30 cellular contexts compared by ENCODE assay signal in the genomic region with DNA sequence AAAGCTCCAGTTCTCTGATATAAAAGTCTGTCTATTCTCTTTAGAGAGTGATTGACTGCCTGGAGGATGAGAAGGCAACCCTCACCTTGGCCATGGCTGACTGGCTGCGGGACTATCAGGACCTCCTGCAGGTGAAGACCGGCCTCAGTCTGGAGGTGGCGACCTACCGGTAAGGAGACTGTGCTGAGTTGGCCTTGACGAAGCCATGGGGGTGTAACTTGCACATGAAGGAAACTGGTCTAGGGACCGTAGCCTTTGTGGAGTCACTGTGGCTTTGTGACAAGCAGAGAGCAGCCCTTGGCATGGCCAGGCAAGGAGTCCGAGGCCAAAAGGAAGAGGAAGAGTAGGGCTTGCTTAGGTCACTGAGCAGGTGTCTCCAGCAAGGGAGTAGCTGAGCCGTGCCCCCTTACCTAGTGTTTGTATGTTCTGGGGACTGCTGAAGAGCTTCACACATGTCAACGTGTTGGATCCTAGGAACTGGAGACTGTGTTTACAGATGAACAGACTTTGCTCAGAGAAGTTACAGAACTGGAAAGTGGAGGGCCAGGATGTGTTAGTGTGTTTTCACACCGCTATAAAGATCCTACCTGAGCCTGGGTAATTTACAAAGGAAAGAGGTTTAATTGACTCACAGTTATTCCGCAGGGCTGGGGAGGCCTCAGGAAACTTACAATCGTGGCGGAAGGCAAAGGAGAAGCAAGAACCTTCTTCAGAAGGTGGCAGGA. TPM values are rescaled to one million over a fixed set of nuclear protein-coding genes. Genes with fewer than 3 reads are reported as not detected.
A peak's percentile ranks its signal among the peaks of the same experiment; 100 is the strongest.
DNase-seq lines count a peak whose midpoint lies in the region; ATAC-seq and TF ChIP-seq lines count a peak whose summit lies in the region.
"Had no signal": no experiment of that assay in that cellular context is flagged by ENCODE, and none has a peak within 500 bp of the region (broad histone marks: within the 10 kb centered on the region; RNA-seq: fewer than 3 reads in every experiment).

No MANE protein-coding gene starts in this region.

- H3K27ac ChIP-seq in right cardiac atrium (ENCODE audit: low read length) (peak overlapping the region; percentile 71), sigmoid colon (peak overlapping the region; percentile 90 to 100 (median 96)), upper lobe of right lung (no peak overlapping the region)
- H3K27ac ChIP-seq in CD8-positive, alpha-beta T cell (ENCODE audit: low read depth, low read length): no peak overlapping the region
- H3K27ac ChIP-seq: hepatocyte, KMS-11, SJSA1, tibial nerve, WERI-Rb-1 had no signal

- H3K27me3 Mint-ChIP-seq in natural killer cell treated with Interleukin-12 subunit alpha and Interleukin-12 subunit beta and Interleukin-15 and Interleukin-18, amount 100 ng/mL, for 72 hours: peaks cover 0 to 9% of the 10 kb centered on the region in 2 donors
- peaks cover 0 to 4% of the 10 kb centered on the region in 2 donors for H3K27me3 Mint-ChIP-seq in natural killer cell (ENCODE audit: low read depth in 2 of 2)
- peaks cover 3% of the 10 kb centered on the region for H3K27me3 Mint-ChIP-seq in activated naive CD8-positive, alpha-beta T cell treated with anti-CD3 and anti-CD28 coated beads, Interleukin-2, amount 50 U/mL, for 24 hours
- no peaks in the 10 kb centered on the region for H3K27me3 Mint-ChIP-seq in CD8-positive, alpha-beta T cell (ENCODE audit: low read depth)

- CTCF ChIA-PET in CD8-positive, alpha-beta T cell (lab: Charles Lee): no interaction called here

- peak in 1 of 2 donors; percentile 22 for ATAC-seq in natural killer cell treated with Interleukin-12 subunit alpha and Interleukin-12 subunit beta and Interleukin-15 and Interleukin-18, amount 100 ng/mL, for 72 hours
- ATAC-seq in natural killer cell (no peak), right cardiac atrium (no peak), upper lobe of right lung (no peak), GM21576 (IDR thresholded peaks at IDR 0.05; ENCODE audit: unreplicated experiment) (no peak)
- no peak for ATAC-seq in activated naive CD8-positive, alpha-beta T cell treated with anti-CD3 and anti-CD28 coated beads, Interleukin-2, amount 50 U/mL, for 24 hours
- no peak for ATAC-seq in CD8-positive, alpha-beta T cell

- no peaks in the 10 kb centered on the region for H3K36me3 Mint-ChIP-seq in natural killer cell treated with Interleukin-12 subunit alpha and Interleukin-12 subunit beta and Interleukin-15 and Interleukin-18, amount 100 ng/mL, for 72 hours
- no peaks in the 10 kb centered on the region for H3K36me3 Mint-ChIP-seq in natural killer cell
- no peaks in the 10 kb centered on the region for H3K36me3 Mint-ChIP-seq in activated naive CD8-positive, alpha-beta T cell treated with anti-CD3 and anti-CD28 coated beads, Interleukin-2, amount 50 U/mL, for 24 hours (ENCODE audit: low read depth)
- H3K36me3 Mint-ChIP-seq in CD8-positive, alpha-beta T cell: no peaks in the 10 kb centered on the region

- H3K4me3 ChIP-seq in right cardiac atrium (ENCODE audit: low read length) (no peak overlapping the region), sigmoid colon (peak overlapping the region in 2 of 4 donors; percentile 81 to 84), upper lobe of right lung (no peak overlapping the region)
- no peak overlapping the region for H3K4me3 ChIP-seq in CD8-positive, alpha-beta T cell (ENCODE audit: low read depth, low read length)
- H3K4me3 ChIP-seq: dorsolateral prefrontal cortex, hepatocyte, SJSA1, smooth muscle cell, tibial nerve had no signal

- DNase-seq in natural killer cell treated with Interleukin-12 subunit alpha and Interleukin-12 subunit beta and Interleukin-15 and Interleukin-18, amount 100 ng/mL, for 72 hours (ENCODE audit: low spot score): peak; percentile 47
- no peak for DNase-seq in natural killer cell
- no peak for DNase-seq in right cardiac atrium
- DNase-seq in sigmoid colon: peak; percentile 72
- DNase-seq in upper lobe of right lung: peak; percentile 31
- no peak for DNase-seq in activated naive CD8-positive, alpha-beta T cell treated with anti-CD3 and anti-CD28 coated beads, Interleukin-2, amount 50 U/mL, for 24 hours
- no peak for DNase-seq in CD8-positive, alpha-beta T cell
- DNase-seq: ACHN; activated CD4-positive, alpha-beta T cell treated with anti-CD3 and anti-CD28 coated beads, Interleukin-2, amount 10 ng/mL, durations not matched to agents 24 days and 14 days; activated CD8-positive, alpha-beta memory T cell treated with anti-CD3 and anti-CD28 coated beads for 24 hours; activated T-cell treated with anti-CD3 and anti-CD28 coated beads for 4 hours; cerebellar nuclear complex; EL; foreskin melanocyte; mesendoderm; MM.1S; NCI-H1105 treated with DMSO at 0.1 percent for 48 hours; NCI-H187 treated with DMSO at 0.1 percent for 48 hours; NCI-H2171 treated with DMSO at 0.1 percent for 48 hours; NCI-H510A; stimulated activated CD4-positive, alpha-beta T cell treated with anti-CD3 and anti-CD28 coated beads, Interleukin-1b, Interleukin-23, amount 100 ng/mL, for 48 hours; WERI-Rb-1 had no signal

- TF ChIP-seq EP300 in sigmoid colon (IDR thresholded peaks at IDR 0.05): no peak

- peaks cover 0 to 2% of the 10 kb centered on the region in 2 donors for H3K4me1 Mint-ChIP-seq in natural killer cell treated with Interleukin-12 subunit alpha and Interleukin-12 subunit beta and Interleukin-15 and Interleukin-18, amount 100 ng/mL, for 72 hours (ENCODE audit: low read depth in 2 of 2)
- H3K4me1 Mint-ChIP-seq in natural killer cell: peaks cover 0 to 7% of the 10 kb centered on the region in 2 donors
- peaks cover 2% of the 10 kb centered on the region for H3K4me1 Mint-ChIP-seq in activated naive CD8-positive, alpha-beta T cell treated with anti-CD3 and anti-CD28 coated beads, Interleukin-2, amount 50 U/mL, for 24 hours
- H3K4me1 Mint-ChIP-seq in CD8-positive, alpha-beta T cell (ENCODE audit: low read depth): peaks cover 12% of the 10 kb centered on the region

- H3K27me3 ChIP-seq in right cardiac atrium (ENCODE audit: control insufficient read depth, insufficient read depth) (no peaks in the 10 kb centered on the region), sigmoid colon (no peaks in the 10 kb centered on the region), upper lobe of right lung (no peaks in the 10 kb centered on the region)
- H3K27me3 ChIP-seq in CD8-positive, alpha-beta T cell (ENCODE audit: insufficient read depth, low read length): no peaks in the 10 kb centered on the region
- H3K27me3 ChIP-seq: dorsolateral prefrontal cortex, hepatocyte, SJSA1, tibial nerve had no signal

- H3K9me3 ChIP-seq in right cardiac atrium (ENCODE audit: control insufficient read depth, low read length) (no peaks in the 10 kb centered on the region), sigmoid colon (no peaks in the 10 kb centered on the region), upper lobe of right lung (no peaks in the 10 kb centered on the region)
- no peaks in the 10 kb centered on the region for H3K9me3 ChIP-seq in CD8-positive, alpha-beta T cell (ENCODE audit: low read length)
- H3K9me3 ChIP-seq: SJSA1, tibial nerve had no signal

- intact Hi-C loops in natural killer cell (cut with micrococcal nuclease) (no loop called here), right cardiac atrium (cut with DNase I) (no loop called here), sigmoid colon (cut with DNase I) (no loop called here), upper lobe of right lung (cut with DNase I) (no loop called here)
- intact Hi-C loops in CD8-positive, alpha-beta T cell (cut with DNase I, micrococcal nuclease): no loop called here

- H3K4me1 ChIP-seq in right cardiac atrium (ENCODE audit: control insufficient read depth, insufficient read depth, low read length) (peaks cover 5% of the 10 kb centered on the region), sigmoid colon (peaks cover 0 to 100% (median 87%) of the 10 kb centered on the region in 4 donors), upper lobe of right lung (no peaks in the 10 kb centered on the region)
- no peaks in the 10 kb centered on the region for H3K4me1 ChIP-seq in CD8-positive, alpha-beta T cell (ENCODE audit: insufficient read depth, low read length)
- H3K4me1 ChIP-seq: SJSA1 had no signal

- no peaks in the 10 kb centered on the region for H3K9me3 Mint-ChIP-seq in natural killer cell treated with Interleukin-12 subunit alpha and Interleukin-12 subunit beta and Interleukin-15 and Interleukin-18, amount 100 ng/mL, for 72 hours
- H3K9me3 Mint-ChIP-seq in natural killer cell: no peaks in the 10 kb centered on the region
- H3K9me3 Mint-ChIP-seq in activated naive CD8-positive, alpha-beta T cell treated with anti-CD3 and anti-CD28 coated beads, Interleukin-2, amount 50 U/mL, for 24 hours: no peaks in the 10 kb centered on the region
- no peaks in the 10 kb centered on the region for H3K9me3 Mint-ChIP-seq in CD8-positive, alpha-beta T cell
- H3K9me3 Mint-ChIP-seq: activated CD4-positive, alpha-beta T cell treated with anti-CD3 and anti-CD28 coated beads, Interleukin-2, amount 10 ng/mL, durations not matched to agents 24 days and 14 days; stimulated activated naive CD8-positive, alpha-beta T cell treated with anti-CD3 and anti-CD28 coated beads, Interleukin-15, Interleukin-2, amounts not matched to agents 100 ng/mL and 50 ng/mL, for 24 hours had no signal

- H3K36me3 ChIP-seq in sigmoid colon: peaks cover 14 to 87% (median 20%) of the 10 kb centered on the region in 4 donors
- H3K36me3 ChIP-seq in upper lobe of right lung: no peaks in the 10 kb centered on the region
- no peaks in the 10 kb centered on the region for H3K36me3 ChIP-seq in CD8-positive, alpha-beta T cell (ENCODE audit: insufficient read depth, low read length)

- no peak overlapping the region for H3K27ac Mint-ChIP-seq in natural killer cell treated with Interleukin-12 subunit alpha and Interleukin-12 subunit beta and Interleukin-15 and Interleukin-18, amount 100 ng/mL, for 72 hours
- H3K27ac Mint-ChIP-seq in natural killer cell: no peak overlapping the region
- H3K27ac Mint-ChIP-seq in activated naive CD8-positive, alpha-beta T cell treated with anti-CD3 and anti-CD28 coated beads, Interleukin-2, amount 50 U/mL, for 24 hours: no peak overlapping the region
- H3K27ac Mint-ChIP-seq in CD8-positive, alpha-beta T cell: no peak overlapping the region
- H3K27ac Mint-ChIP-seq: activated CD4-positive, alpha-beta T cell treated with anti-CD3 and anti-CD28 coated beads, Interleukin-2, amount 10 ng/mL, durations not matched to agents 24 days and 14 days; stimulated activated naive CD8-positive, alpha-beta T cell treated with anti-CD3 and anti-CD28 coated beads, Interleukin-15, Interleukin-2, amounts not matched to agents 100 ng/mL and 50 ng/mL, for 24 hours had no signal

- POLR2A ChIA-PET in CD8-positive, alpha-beta T cell (lab: Charles Lee): no interaction called here

- no peak overlapping the region for H3K4me3 Mint-ChIP-seq in natural killer cell treated with Interleukin-12 subunit alpha and Interleukin-12 subunit beta and Interleukin-15 and Interleukin-18, amount 100 ng/mL, for 72 hours
- no peak overlapping the region for H3K4me3 Mint-ChIP-seq in natural killer cell
- no peak overlapping the region for H3K4me3 Mint-ChIP-seq in activated naive CD8-positive, alpha-beta T cell treated with anti-CD3 and anti-CD28 coated beads, Interleukin-2, amount 50 U/mL, for 24 hours
- no peak overlapping the region for H3K4me3 Mint-ChIP-seq in CD8-positive, alpha-beta T cell
- H3K4me3 Mint-ChIP-seq: activated CD4-positive, alpha-beta T cell treated with anti-CD3 and anti-CD28 coated beads, Interleukin-2, amount 10 ng/mL, durations not matched to agents 24 days and 14 days; stimulated activated naive CD8-positive, alpha-beta T cell treated with anti-CD3 and anti-CD28 coated beads, Interleukin-15, Interleukin-2, amounts not matched to agents 100 ng/mL and 50 ng/mL, for 24 hours had no signal

- no peak for TF ChIP-seq POLR2A in sigmoid colon (IDR thresholded peaks at IDR 0.05)

- TF ChIP-seq CTCF in natural killer cell (IDR thresholded peaks at IDR 0.05) (no peak), sigmoid colon (IDR thresholded peaks at IDR 0.05) (no peak), upper lobe of right lung (IDR thresholded peaks at IDR 0.05) (no peak)
- TF ChIP-seq CTCF in CD8-positive, alpha-beta T cell (IDR thresholded peaks at IDR 0.05): no peak

- WGBS in right cardiac atrium: 86% methylated on average over 13 of the region's 13 CpGs
- 87 to 89% methylated on average over 13 of the region's 13 CpGs for WGBS in sigmoid colon, 2 donors

RNA-seq across cellular contexts. Expression of a gene that starts 8.8 kb away (rescaled TPM):
- under 1 TPM; 0.20 to 0.26 TPM for total RNA-seq in natural killer cell treated with Interleukin-12 subunit alpha and Interleukin-12 subunit beta and Interleukin-15 and Interleukin-18, amount 100 ng/mL, for 72 hours
- total RNA-seq in natural killer cell (under 1 TPM; 0.11 to 0.48 (median 0.42) TPM), right cardiac atrium (100 to 1,000 TPM; 184 to 463 (median 218) TPM), sigmoid colon (1,000 to 10,000 TPM in 3 of 4 donors, 100 to 1,000 TPM in 1; 731 to 1,357 (median 1,117) TPM), upper lobe of right lung (19.5 TPM)
- polyA plus RNA-seq in right cardiac atrium (127 TPM), sigmoid colon (10 to 100 TPM in 1 of 3 donors, 1 to 10 TPM in 1, under 1 TPM in 1; 0.69 to 31.9 (median 9.0) TPM)
- total RNA-seq in CD8-positive, alpha-beta T cell: 1 to 10 TPM; 3.3 to 3.9 TPM

Comparison
In these comparisons a context has a peak if more than half of its experiments do, and no peak if none do; other contexts are left out.
1. DNase-seq: peak in natural killer cell treated with Interleukin-12 subunit alpha and Interleukin-12 subunit beta and Interleukin-15 and Interleukin-18, amount 100 ng/mL, for 72 hours (single experiment), sigmoid colon (single experiment) and upper lobe of right lung (single experiment); none in natural killer cell (single experiment), right cardiac atrium (0 of 3), activated naive CD8-positive, alpha-beta T cell treated with anti-CD3 and anti-CD28 coated beads, Interleukin-2, amount 50 U/mL, for 24 hours (single experiment) and CD8-positive, alpha-beta T cell (0 of 7).
2. H3K27ac ChIP-seq: peak in right cardiac atrium (single experiment) and sigmoid colon (4 of 4); none in upper lobe of right lung (single experiment) and CD8-positive, alpha-beta T cell (single experiment).